In the genomic region with DNA sequence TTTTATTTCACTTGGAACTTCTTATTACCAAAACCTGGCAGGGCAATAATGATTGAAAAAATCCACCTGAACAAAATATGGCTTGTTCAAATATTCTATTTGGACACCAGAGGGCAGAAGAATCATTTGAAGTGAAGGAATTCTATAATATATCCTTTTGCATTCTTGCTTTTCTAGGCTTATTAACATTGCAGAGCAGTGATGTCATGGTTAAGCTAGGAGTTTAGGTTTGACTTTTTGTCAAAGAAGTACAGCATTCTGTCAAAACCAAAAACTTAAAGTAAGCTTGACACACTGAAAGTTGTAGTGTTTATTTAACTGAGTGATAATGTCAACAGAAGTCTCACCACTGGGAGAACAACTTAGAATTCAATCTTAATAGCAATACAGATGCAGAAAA, we compare ENCODE assay signal across 8 cellular contexts.
DNase-seq lines count a peak whose midpoint lies in the region; ATAC-seq and TF ChIP-seq lines count a peak whose summit lies in the region.

No MANE protein-coding gene starts in this region.

- POLR2A ChIA-PET in MCF 10A (lab: Yijun Ruan, JAX) = no interaction called here
- POLR2A ChIA-PET in activated CD4-positive, alpha-beta T cell treated with anti-CD3 and anti-CD28 coated beads for 36 hours (lab: Charles Lee) = no interaction called here

- no TSS peak for BruUV-seq in MCF 10A (replicated peaks; lab: Mats Ljungman, UMichigan)

- ATAC-seq in GM21360 (IDR thresholded peaks at IDR 0.05; ENCODE audit: unreplicated experiment) (peak; percentile 74), HG03196 (IDR thresholded peaks at IDR 0.05; ENCODE audit: unreplicated experiment) (no peak)
- ATAC-seq in activated CD4-positive, alpha-beta T cell treated with anti-CD3 and anti-CD28 coated beads for 36 hours = no peak

- peak; percentile 31 for DNase-seq in COR-L47 (lab: John Stamatoyannopoulos, UW)
- DNase-seq in NCI-H1694 (lab: John Stamatoyannopoulos, UW) = peak; percentile 29
- peak; percentile 35 for DNase-seq in MCF 10A (ENCODE audit: unreplicated experiment)
- DNase-seq in myocyte (ENCODE audit: low read depth) = peak; percentile 37
- no peak for DNase-seq in activated CD4-positive, alpha-beta T cell treated with anti-CD3 and anti-CD28 coated beads for 36 hours
- no peak for DNase-seq in DMS153 treated with DMSO at 0.1 percent for 48 hours (lab: John Stamatoyannopoulos, UW; ENCODE audit: unreplicated experiment)

- no peaks in the 10 kb centered on the region for H3K9me3 Mint-ChIP-seq in MCF 10A (ENCODE audit: unreplicated experiment)
- H3K9me3 Mint-ChIP-seq in activated CD4-positive, alpha-beta T cell treated with anti-CD3 and anti-CD28 coated beads for 36 hours (ENCODE audit: low read depth) = no peaks in the 10 kb centered on the region

- no peaks in the 10 kb centered on the region for H3K36me3 Mint-ChIP-seq in MCF 10A (ENCODE audit: insufficient read depth, unreplicated experiment)
- no peaks in the 10 kb centered on the region for H3K36me3 Mint-ChIP-seq in activated CD4-positive, alpha-beta T cell treated with anti-CD3 and anti-CD28 coated beads for 36 hours (ENCODE audit: low read depth)

- no peak overlapping the region for H3K4me3 Mint-ChIP-seq in MCF 10A (ENCODE audit: unreplicated experiment)
- H3K4me3 Mint-ChIP-seq in activated CD4-positive, alpha-beta T cell treated with anti-CD3 and anti-CD28 coated beads for 36 hours = no peak overlapping the region

- peaks cover 50% of the 10 kb centered on the region for H3K27me3 Mint-ChIP-seq in MCF 10A (ENCODE audit: insufficient read depth, unreplicated experiment)
- peaks cover 6% of the 10 kb centered on the region for H3K27me3 Mint-ChIP-seq in activated CD4-positive, alpha-beta T cell treated with anti-CD3 and anti-CD28 coated beads for 36 hours

- intact Hi-C loops in MCF 10A (cut with micrococcal nuclease) = loop anchor here (1.0 to 2.0 kb wide), 2 partner anchors 800 to 820 kb away; no protein-coding TSS in a partner anchor
- intact Hi-C loops in activated CD4-positive, alpha-beta T cell treated with anti-CD3 and anti-CD28 coated beads for 36 hours (cut with DNase I, micrococcal nuclease) = loop anchor here in 1 of 2 experiments (1.0 to 10.0 kb wide), 4 partner anchors 434 to 1438 kb away; no protein-coding TSS in a partner anchor

- peak; percentile 39 for TF ChIP-seq CTCF in MCF 10A (IDR thresholded peaks at IDR 0.05; ENCODE audit: unreplicated experiment)

- CTCF ChIA-PET in MCF 10A (lab: Yijun Ruan, JAX) = interaction anchor here (0.5 to 13.5 kb wide), 12 partner anchors 10 to 1502 kb away, joined by 3 to 324 read pairs (median 3); no protein-coding TSS in a partner anchor
- CTCF ChIA-PET in activated CD4-positive, alpha-beta T cell treated with anti-CD3 and anti-CD28 coated beads for 36 hours (lab: Charles Lee) = interaction anchor here (1.2 to 1.6 kb wide), 2 partner anchors 523 to 524 kb away, joined by 4 to 5 read pairs; no protein-coding TSS in a partner anchor

- no peak overlapping the region for H3K27ac Mint-ChIP-seq in MCF 10A (ENCODE audit: low read depth, unreplicated experiment)
- no peak overlapping the region for H3K27ac Mint-ChIP-seq in activated CD4-positive, alpha-beta T cell treated with anti-CD3 and anti-CD28 coated beads for 36 hours

- peaks cover 6% of the 10 kb centered on the region for H3K4me1 Mint-ChIP-seq in MCF 10A (ENCODE audit: insufficient read depth, unreplicated experiment)
- no peaks in the 10 kb centered on the region for H3K4me1 Mint-ChIP-seq in activated CD4-positive, alpha-beta T cell treated with anti-CD3 and anti-CD28 coated beads for 36 hours

Comparison
In these comparisons a context has a peak if more than half of its experiments do, and no peak if none do; other contexts are left out.
1. DNase-seq: peak in COR-L47 (single experiment), NCI-H1694 (single experiment), MCF 10A (single experiment) and myocyte (single experiment); none in activated CD4-positive, alpha-beta T cell treated with anti-CD3 and anti-CD28 coated beads for 36 hours (single experiment) and DMS153 treated with DMSO at 0.1 percent for 48 hours (single experiment).